15 cellular contexts compared by ENCODE assay signal in the genomic region with DNA sequence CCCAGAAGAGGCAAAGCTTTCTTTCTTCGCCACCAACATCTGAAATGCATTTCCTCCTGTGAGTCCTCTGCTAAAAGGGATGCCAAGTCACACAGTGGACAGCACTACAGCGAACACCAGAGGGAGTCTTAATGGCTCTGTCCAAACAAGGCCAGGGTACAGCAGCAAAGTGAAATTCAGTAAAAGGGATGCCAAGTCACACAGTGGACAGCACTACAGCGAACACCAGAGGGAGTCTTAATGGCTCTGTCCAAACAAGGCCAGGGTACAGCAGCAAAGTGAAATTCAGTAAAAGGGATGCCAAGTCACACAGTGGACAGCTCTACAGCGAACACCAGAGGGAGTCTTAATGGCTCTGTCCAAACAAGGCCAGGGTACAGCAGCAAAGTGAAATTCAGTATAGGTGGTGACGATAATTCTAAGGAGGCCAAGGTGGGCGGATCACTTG. TPM values are rescaled to one million over a fixed set of nuclear protein-coding genes. Genes with fewer than 3 reads are reported as not detected.
DNase-seq lines count a peak whose midpoint lies in the region; ATAC-seq, FAIRE-seq and TF ChIP-seq lines count a peak whose summit lies in the region.
"Not testable (repeated sequence)": the region's sequence is repeated elsewhere in the genome, so short reads cannot be mapped to it uniquely, and the experiment has no call there.
"Had no signal": no experiment of that assay in that cellular context is flagged by ENCODE, and none has a peak within 500 bp of the region (broad histone marks: within the 10 kb centered on the region; RNA-seq: fewer than 3 reads in every experiment).

No MANE protein-coding gene starts in this region.

- H3K14ac ChIP-seq in H1 (ENCODE audit: insufficient read length), result not testable (repeated sequence)

- H3K9me2 ChIP-seq in GM23248 (ENCODE audit: insufficient read depth), result not testable (repeated sequence)

- not testable (repeated sequence) for H3K23me2 ChIP-seq in H1 (ENCODE audit: low read depth, low read length)

- not testable (repeated sequence) for H3K9me3 ChIP-seq in A549; GM23248 (ENCODE audit: low read depth); MG63; H1 (ENCODE audit: insufficient read depth in 2 of 2, low read depth in 1 of 2, low read length in 1 of 2); psoas muscle

- H3K79me2 ChIP-seq in GM23248 (ENCODE audit: insufficient read depth); H1 (ENCODE audit: control insufficient read depth in 1 of 2, insufficient read depth in 2 of 2, low read length in 2 of 2): not testable (repeated sequence)

- not testable (repeated sequence) for FAIRE-seq in A549 (lab: Jason Lieb, UNC); H1 (lab: Jason Lieb, UNC)

- H4K20me1 ChIP-seq in GM23248 (ENCODE audit: insufficient read depth); H1 (replicated peaks in 1 of 2; ENCODE audit: control insufficient read depth in 1 of 2, insufficient read depth in 2 of 2, low read length in 2 of 2): not testable (repeated sequence)

- not testable (repeated sequence) for H3K18ac ChIP-seq in H1 (ENCODE audit: extremely low read depth, low read length)

- POLR2A ChIA-PET in A549 (lab: Yijun Ruan, JAX); H1 (lab: Charles Lee; ENCODE audit: partially characterized antibody): not testable (repeated sequence)

- H2BK5ac ChIP-seq in H1 (ENCODE audit: low read depth, low read length), result not testable (repeated sequence)

- not testable (repeated sequence) for H2BK12ac ChIP-seq in H1 (ENCODE audit: low read depth, low read length)

- H2AK5ac ChIP-seq in H1 (ENCODE audit: low read depth, low read length), result not testable (repeated sequence)

- TF ChIP-seq POLR2A in A549 (IDR thresholded peaks at IDR 0.05; ENCODE audit: low read length); H1 (IDR thresholded peaks at IDR 0.05; ENCODE audit: control extremely low read depth in 1 of 2, low read depth in 2 of 2, low read length in 2 of 2): not testable (repeated sequence)

- not testable (repeated sequence) for H3K4me3 ChIP-seq in A549; GM23248; MG63; H1 (ENCODE audit: extremely low read depth in 1 of 4, insufficient read depth in 2 of 4, low read depth in 3 of 4, low read length in 4 of 4); psoas muscle

- H2AFZ ChIP-seq in GM23248; H1 (ENCODE audit: low read length): not testable (repeated sequence)

- not testable (repeated sequence) for H3K23ac ChIP-seq in H1 (ENCODE audit: insufficient read length)

- H3K56ac ChIP-seq in H1 (replicated peaks; ENCODE audit: insufficient read length, low read depth, low read length), result not testable (repeated sequence)

- H4K91ac ChIP-seq in H1 (replicated peaks; ENCODE audit: insufficient read length, low read length), result not testable (repeated sequence)

- H2BK120ac ChIP-seq in H1 (replicated peaks; ENCODE audit: low read depth, low read length), result not testable (repeated sequence)

- H3K27ac ChIP-seq in A549; GM23248; H1 (ENCODE audit: low read depth, low read length); psoas muscle: not testable (repeated sequence)
- H3K27ac ChIP-seq in VCaP, result peak overlapping the region; percentile 37; the same call in 1 of the 2 replicates

- not testable (repeated sequence) for H3K4me2 ChIP-seq in A549; GM23248 (ENCODE audit: unreplicated experiment); H1 (ENCODE audit: insufficient read depth in 1 of 2, low read depth in 2 of 2, low read length in 2 of 2)

- H4K8ac ChIP-seq in H1 (ENCODE audit: extremely low read depth, insufficient read depth, low read length), result not testable (repeated sequence)

- not testable (repeated sequence) for TF ChIP-seq EP300 in A549 (IDR thresholded peaks at IDR 0.05); H1 (IDR thresholded peaks at IDR 0.05; ENCODE audit: borderline replicate concordance in 1 of 2, low read depth in 2 of 2, low read length in 2 of 2)

- whole genome bisulfite sequencing in A549 (ENCODE audit: missing lambda C conversion rate), result 65% methylated on average over 5 of the region's 6 CpGs
- WGBS in GM23248 (ENCODE audit: low coverage in 1 of 2, low lambda C conversion rate in 2 of 2, missing lambda C conversion rate in 2 of 2), 2 experiments, result 71 to 77% methylated on average over 6 of the region's 6 CpGs
- WGBS in H1 (ENCODE audit: extremely low coverage in 1 of 2, insufficient coverage in 1 of 2, insufficient read length in 1 of 2, insufficient replicate concordance in 2 of 2, low coverage in 1 of 2, low lambda C conversion rate in 2 of 2, missing lambda C conversion rate in 1 of 2), 2 experiments, result 87% methylated on average over 5 of the region's 6 CpGs; no CpG with 5 or more reads in 1 of the 2 experiments
- 46 to 70% (median 51%) methylated on average over 6 of the region's 6 CpGs for WGBS in psoas muscle, 3 donors

- not testable (repeated sequence) for H2BK20ac ChIP-seq in H1 (ENCODE audit: low read length)

- not testable (repeated sequence) for H3F3A ChIP-seq in GM23248 (ENCODE audit: insufficient read depth)

- TF ChIP-seq CTCF in A549 (IDR thresholded peaks at IDR 0.05), result not testable (repeated sequence)
- TF ChIP-seq CTCF in VCaP (conservative IDR thresholded peaks at IDR 0.05), result peak; percentile 72
- peak in 2 of 3 experiments; percentile 6 to 29; a peak in 1 of 4 replicates for TF ChIP-seq CTCF in H1 (IDR thresholded peaks at IDR 0.05; ENCODE audit: control extremely low read depth in 1 of 3, insufficient read depth in 1 of 3, low read depth in 1 of 3, low read length in 3 of 3)
- peak; percentile 26 for TF ChIP-seq CTCF in psoas muscle (IDR thresholded peaks at IDR 0.05)

- CTCF ChIA-PET in A549 (lab: Yijun Ruan, JAX), result interaction anchor here (0.8 to 2.0 kb wide), 3 partner anchors 9 to 12 kb away, joined by 4 to 9 read pairs (median 8); no protein-coding TSS in a partner anchor
- CTCF ChIA-PET in H1 (lab: Charles Lee; ENCODE audit: partially characterized antibody), result interaction anchor here (0.6 to 4.7 kb wide), 6 partner anchors 9 to 597 kb away, joined by 3 to 28 read pairs (median 3); no protein-coding TSS in a partner anchor

- H2BK15ac ChIP-seq in H1 (ENCODE audit: low read length), result not testable (repeated sequence)

- ATAC-seq in A549 (peak; percentile 79 to 88), Right ventricle myocardium inferior (peak; percentile 54), left lobe of liver (peak; percentile 97), psoas muscle (peak; percentile 40 to 85 (median 72))

- peak in 1 of 2 experiments; percentile 33 for DNase-seq in A549 (ENCODE audit: low read depth in 1 of 2, low spot score in 1 of 2)
- peak; percentile 18 for DNase-seq in GM23248
- DNase-seq in MG63, result peak; percentile 44
- DNase-seq in H1 (ENCODE audit: low read depth in 1 of 2, low spot score in 2 of 2); Right ventricle myocardium inferior (ENCODE audit: missing footprints); psoas muscle: not testable (repeated sequence)
- peak; percentile 53 for DNase-seq in left lobe of liver (ENCODE audit: low spot score)

- H3K4ac ChIP-seq in H1 (replicated peaks; ENCODE audit: insufficient read length, low read depth, low read length), result not testable (repeated sequence)

- in situ Hi-C loops in GM23248 (cut with MboI), result not testable (repeated sequence)

- not testable (repeated sequence) for H3K36me3 ChIP-seq in GM23248 (ENCODE audit: low read depth); MG63; H1 (ENCODE audit: control insufficient read depth in 2 of 4, insufficient read depth in 4 of 4, low read length in 3 of 4)
- H3K36me3 ChIP-seq in psoas muscle (ENCODE audit: insufficient read depth in 1 of 2, low read depth in 1 of 2), result peaks cover 6 to 72% of the 10 kb centered on the region in 2 donors

- H3K79me1 ChIP-seq in H1 (ENCODE audit: low read depth, low read length), result not testable (repeated sequence)

- H3K4me1 ChIP-seq in A549; GM23248 (ENCODE audit: insufficient read depth); H1 (replicated peaks in 1 of 4; ENCODE audit: control insufficient read depth in 3 of 4, insufficient read depth in 4 of 4, low read length in 3 of 4): not testable (repeated sequence)
- peaks cover 14% of the 10 kb centered on the region for H3K4me1 ChIP-seq in psoas muscle

- not testable (repeated sequence) for TF ChIP-seq RAD21 in A549 (conservative IDR thresholded peaks at IDR 0.05 in 1 of 2, IDR thresholded peaks at IDR 0.05 in 1 of 2)
- peak in 1 of 2 experiments; percentile 27; a peak in 1 of 4 replicates for TF ChIP-seq RAD21 in H1 (IDR thresholded peaks at IDR 0.05 in 1 of 2, conservative IDR thresholded peaks at IDR 0.05 in 1 of 2; ENCODE audit: low read depth in 2 of 2, low read length in 2 of 2)

- not testable (repeated sequence) for H3K27me3 ChIP-seq in GM23248 (replicated peaks; ENCODE audit: insufficient read depth); MG63; H1 (replicated peaks in 1 of 4; ENCODE audit: control insufficient read depth in 3 of 4, extremely low read depth in 1 of 4, insufficient read depth in 3 of 4, low read length in 3 of 4); psoas muscle (ENCODE audit: insufficient read depth in 3 of 3, low read length in 2 of 3)

- not testable (repeated sequence) for H4K5ac ChIP-seq in H1 (ENCODE audit: insufficient read length, low read depth, low read length)

- intact Hi-C loops in Right ventricle myocardium inferior (cut with DNase I); psoas muscle (cut with DNase I): not testable (repeated sequence)

- not testable (repeated sequence) for H3K9ac ChIP-seq in GM23248; H1 (replicated peaks in 1 of 4; ENCODE audit: extremely low read depth in 1 of 4, low read depth in 3 of 4, low read length in 3 of 4)

RNA-seq across cellular contexts. Expression of gene BEST3, which starts 34.1 kb away (rescaled TPM):
- 0.57 and 0.61 TPM in 2 replicates for polyA plus RNA-seq in A549 (2011; rRNA removed)
- 0.27 and 0.32 TPM in 2 replicates for polyA plus RNA-seq in A549 (2012; cell fraction: cytosol; rRNA removed)
- polyA plus RNA-seq in A549 (2012; cell fraction: nucleus; rRNA removed), result 0.20 and 0.27 TPM in 2 replicates
- 0.78 to 1.2 TPM (median 0.93 TPM) in 3 replicates for polyA plus RNA-seq in A549 (2017; fragmentation: RNase III; extraction: RNeasy Plus Mini Kit Qiagen cat#74134 plus additional on column Dnase treatment)
- polyA minus RNA-seq in A549 (2011; rRNA and poly(A)+ RNA removed), result 0.78 and 0.79 TPM in 2 replicates
- total RNA-seq in GM23248 (2014; rRNA removed; shearing (Covaris generic)), result 0.25 TPM in 1 of 2 replicates, not detected in the other
- not detected in 2 replicates for polyA plus RNA-seq in GM23248 (2016; fragmentation: Nextera tagmentation; extraction: Ambion mirVana)
- 0.59 TPM in 1 of 2 replicates, not detected in the other for total RNA-seq in MG63 (2014; rRNA removed; shearing (Covaris generic); ENCODE audit: low replicate concordance)
- 0.17 TPM in 1 of 2 replicates, not detected in the other for total RNA-seq in H1 (2021; fragmentation: NEBNext Ultra II Directional; extraction: Animal tissue kit (Norgen Biotek cat#: 25700))
- 0.02 TPM in 1 of 2 replicates, not detected in the other for polyA plus RNA-seq in H1 (2011; rRNA removed)
- not detected for polyA plus RNA-seq in H1 (2011; cell fraction: cytosol; rRNA removed)
- polyA plus RNA-seq in H1 (2011; cell fraction: nucleus; rRNA removed), result 0.07 TPM
- not detected in 4 replicates for polyA plus RNA-seq in H1 (2012, experiment 1 of 2)
- polyA plus RNA-seq in H1 (2012, experiment 2 of 2), result not detected
- polyA plus RNA-seq in H1 (2013, experiment 1 of 2), result 0.26 TPM
- 0.15 TPM for polyA plus RNA-seq in H1 (2013, experiment 2 of 2)
- polyA minus RNA-seq in H1 (2011; rRNA and poly(A)+ RNA removed), result 0.44 TPM in 1 of 2 replicates, not detected in the other
- polyA minus RNA-seq in H1 (2011; cell fraction: cytosol; rRNA and poly(A)+ RNA removed), result not detected
- polyA minus RNA-seq in H1 (2011; cell fraction: nucleus; rRNA and poly(A)+ RNA removed), result not detected
- total RNA-seq in Right ventricle myocardium inferior, result 0.30 TPM
- total RNA-seq in left lobe of liver, result not detected
- 100 to 1,000 TPM; 141 to 181 (median 170) TPM for total RNA-seq in psoas muscle
- 100 to 1,000 TPM in 1 of 3 donors, 10 to 100 TPM in 2; 41.8 to 134 (median 49.1) TPM for polyA plus RNA-seq in psoas muscle
- total RNA-seq: activated CD8-positive, alpha-beta T cell treated with anti-CD3 and anti-CD28 coated beads, Interleukin-2, amount 10 ng/mL, durations not matched to agents 7 days and 5 days; CD4-positive, alpha-beta memory T cell; ureter had no signal
- polyA plus RNA-seq: CD4-positive, alpha-beta memory T cell; spleen had no signal

RNA-seq across cellular contexts. Expression of gene LRRC10, which starts 54.2 kb away (rescaled TPM):
- polyA plus RNA-seq in A549 (2011; rRNA removed), result not detected in 2 replicates
- not detected in 2 replicates for polyA plus RNA-seq in A549 (2012; cell fraction: cytosol; rRNA removed)
- 0.02 TPM in 1 of 2 replicates, not detected in the other for polyA plus RNA-seq in A549 (2012; cell fraction: nucleus; rRNA removed)
- polyA plus RNA-seq in A549 (2017; fragmentation: RNase III; extraction: RNeasy Plus Mini Kit Qiagen cat#74134 plus additional on column Dnase treatment), result not detected in 3 replicates
- polyA minus RNA-seq in A549 (2011; rRNA and poly(A)+ RNA removed), result not detected in 2 replicates
- total RNA-seq in GM23248 (2014; rRNA removed; shearing (Covaris generic)), result not detected in 2 replicates
- not detected in 2 replicates for polyA plus RNA-seq in GM23248 (2016; fragmentation: Nextera tagmentation; extraction: Ambion mirVana)
- total RNA-seq in MG63 (2014; rRNA removed; shearing (Covaris generic); ENCODE audit: low replicate concordance), result not detected in 2 replicates
- total RNA-seq in H1 (2021; fragmentation: NEBNext Ultra II Directional; extraction: Animal tissue kit (Norgen Biotek cat#: 25700)), result not detected in 2 replicates
- not detected in 2 replicates for polyA plus RNA-seq in H1 (2011; rRNA removed)
- not detected for polyA plus RNA-seq in H1 (2011; cell fraction: cytosol; rRNA removed)
- not detected for polyA plus RNA-seq in H1 (2011; cell fraction: nucleus; rRNA removed)
- polyA plus RNA-seq in H1 (2012, experiment 1 of 2), result not detected in 4 replicates
- not detected for polyA plus RNA-seq in H1 (2012, experiment 2 of 2)
- polyA plus RNA-seq in H1 (2013, experiment 1 of 2), result not detected
- not detected for polyA plus RNA-seq in H1 (2013, experiment 2 of 2)
- not detected in 2 replicates for polyA minus RNA-seq in H1 (2011; rRNA and poly(A)+ RNA removed)
- not detected for polyA minus RNA-seq in H1 (2011; cell fraction: cytosol; rRNA and poly(A)+ RNA removed)
- not detected for polyA minus RNA-seq in H1 (2011; cell fraction: nucleus; rRNA and poly(A)+ RNA removed)
- total RNA-seq in Right ventricle myocardium inferior, result 39.2 TPM
- not detected for total RNA-seq in left lobe of liver
- total RNA-seq in psoas muscle, result not detected
- under 1 TPM in 1 of 3 donors, not detected in 2; 0.03 TPM for polyA plus RNA-seq in psoas muscle
- total RNA-seq: A673; activated CD8-positive, alpha-beta T cell treated with anti-CD3 and anti-CD28 coated beads, Interleukin-2, amount 10 ng/mL, durations not matched to agents 7 days and 5 days; CD4-positive, alpha-beta memory T cell; glomerular endothelial cell; spleen; ureter had no signal
- polyA plus RNA-seq: CD4-positive, alpha-beta memory T cell; lung; spleen had no signal

Comparison
In these comparisons a context has a peak if more than half of its experiments do, and no peak if none do; other contexts are left out.
1. RNA of gene BEST3, which starts 34.1 kb away (total RNA-seq): 141 to 181 TPM in psoas muscle; 0.59 TPM in MG63, 0.30 TPM in Right ventricle myocardium inferior (single experiment), 0.17 TPM in H1, not detected in left lobe of liver (single experiment) and 0.25 TPM in GM23248; every median in the first group is over 10 times any median in the second.
2. RNA of gene LRRC10, which starts 54.2 kb away (total RNA-seq): 39.2 TPM in Right ventricle myocardium inferior (single experiment); not detected in psoas muscle, not detected in GM23248, not detected in MG63, not detected in H1 and not detected in left lobe of liver (single experiment); every median in the first group is over 10 times any median in the second.
3. Peak in every context shown above with its lines, with median percentiles within 50 percentile points of each other: ATAC-seq.